Comparison of ENCODE assay signal across 5 cellular contexts in genomic region chr14:19172711-19173110, GRCh38.
DNase-seq lines count a peak whose midpoint lies in the region; FAIRE-seq and TF ChIP-seq lines count a peak whose summit lies in the region.
"Not testable (repeated sequence)": the region's sequence is repeated elsewhere in the genome, so short reads cannot be mapped to it uniquely, and the experiment has no call there.

No MANE protein-coding gene starts in this region.

- H3K79me2 ChIP-seq in Karpas-422 (ENCODE audit: low read length); endothelial cell of umbilical vein (ENCODE audit: control insufficient read depth, insufficient read depth, low read length): not testable (repeated sequence)

- H3K9ac ChIP-seq in Karpas-422 (ENCODE audit: low read length); endothelial cell of umbilical vein (replicated peaks; ENCODE audit: extremely low read depth, insufficient read depth, low read length): not testable (repeated sequence)

- not testable (repeated sequence) for H3K4me3 ChIP-seq in Karpas-422 (ENCODE audit: low read length); endothelial cell of umbilical vein (replicated peaks in 1 of 3; ENCODE audit: insufficient read depth in 1 of 3, low read depth in 1 of 3, low read length in 3 of 3); spleen

- CTCF ChIA-PET in endothelial cell of umbilical vein (lab: Charles Lee): not testable (repeated sequence)

- intact Hi-C loops in endothelial cell of umbilical vein (cut with micrococcal nuclease); spleen (cut with DNase I; ENCODE audit: low total_unique reads): not testable (repeated sequence)

- POLR2A ChIA-PET in endothelial cell of umbilical vein (lab: Charles Lee): not testable (repeated sequence)

- not testable (repeated sequence) for H3K36me3 ChIP-seq in Karpas-422 (ENCODE audit: insufficient read depth, low read length); endothelial cell of umbilical vein (ENCODE audit: control insufficient read depth in 2 of 2, extremely low read depth in 1 of 2, insufficient read depth in 2 of 2, low read length in 2 of 2); spleen

- TF ChIP-seq CTCF in endothelial cell of umbilical vein (IDR thresholded peaks at IDR 0.05; ENCODE audit: extremely low read depth in 1 of 2, insufficient read depth in 1 of 2, low read depth in 1 of 2, low read length in 2 of 2); spleen (IDR thresholded peaks at IDR 0.05 in 8 of 11, conservative IDR thresholded peaks at IDR 0.05 in 3 of 11): not testable (repeated sequence)

- BruUV-seq in endothelial cell of umbilical vein (replicated peaks; lab: Mats Ljungman, UMichigan): not testable (repeated sequence)

- DNase-seq in Karpas-422 (peak; percentile 27), RPMI8226 (peak; percentile 1), endothelial cell of umbilical vein (ENCODE audit: low read depth, low spot score) (peak; percentile 0), medulla oblongata (ENCODE audit: extremely low spot score) (peak; percentile 1), spleen (peak; percentile 43)

- not testable (repeated sequence) for H3K9me1 ChIP-seq in endothelial cell of umbilical vein (replicated peaks; ENCODE audit: control insufficient read depth, extremely low read depth, insufficient read depth, low read length)

- H3K9me3 ChIP-seq in Karpas-422 (ENCODE audit: low read length): peaks cover 24% of the 10 kb centered on the region
- H3K9me3 ChIP-seq in endothelial cell of umbilical vein (replicated peaks; ENCODE audit: control insufficient read depth, insufficient read depth, low read length): not testable (repeated sequence)
- peaks cover 0 to 16% (median 6%) of the 10 kb centered on the region in 8 donors for H3K9me3 ChIP-seq in spleen

- H3K4me2 ChIP-seq in Karpas-422 (ENCODE audit: low read depth, low read length, poor library complexity, severe bottlenecking); endothelial cell of umbilical vein (ENCODE audit: insufficient read depth, low read length): not testable (repeated sequence)

- TF ChIP-seq POLR2A in endothelial cell of umbilical vein (IDR thresholded peaks at IDR 0.05; ENCODE audit: low read depth, low read length); spleen (IDR thresholded peaks at IDR 0.05): not testable (repeated sequence)

- dilution Hi-C loops in endothelial cell of umbilical vein (cut with MboI; ENCODE audit: extremely low pct_ligation_motif_present, low sequenced_read_pairs): not testable (repeated sequence)

- not testable (repeated sequence) for H3K4me1 ChIP-seq in Karpas-422 (ENCODE audit: low read length); endothelial cell of umbilical vein (ENCODE audit: control insufficient read depth, extremely low read depth, insufficient read depth, low read length); spleen

- not testable (repeated sequence) for FAIRE-seq in endothelial cell of umbilical vein (lab: Jason Lieb, UNC)

- H2AFZ ChIP-seq in Karpas-422 (ENCODE audit: low read length); endothelial cell of umbilical vein (ENCODE audit: low read depth, low read length): not testable (repeated sequence)

- H3K27ac ChIP-seq in Karpas-422 (ENCODE audit: low read length); endothelial cell of umbilical vein (ENCODE audit: insufficient read depth, low read depth, low read length); spleen: not testable (repeated sequence)

- not testable (repeated sequence) for H3K27me3 ChIP-seq in Karpas-422 (ENCODE audit: low read length); endothelial cell of umbilical vein (ENCODE audit: control insufficient read depth in 2 of 2, insufficient read depth in 2 of 2, low read length in 2 of 2); spleen (replicated peaks in 1 of 7)

- H3K9me2 ChIP-seq in Karpas-422 (replicated peaks; ENCODE audit: insufficient read depth, low read length): not testable (repeated sequence)

- not testable (repeated sequence) for H4K20me1 ChIP-seq in Karpas-422 (ENCODE audit: insufficient read depth, low read depth, low read length); endothelial cell of umbilical vein (replicated peaks; ENCODE audit: control insufficient read depth, extremely low read depth, insufficient read depth, low read length)
